ENCODE assay signal across 1 cellular context in the genomic region with DNA sequence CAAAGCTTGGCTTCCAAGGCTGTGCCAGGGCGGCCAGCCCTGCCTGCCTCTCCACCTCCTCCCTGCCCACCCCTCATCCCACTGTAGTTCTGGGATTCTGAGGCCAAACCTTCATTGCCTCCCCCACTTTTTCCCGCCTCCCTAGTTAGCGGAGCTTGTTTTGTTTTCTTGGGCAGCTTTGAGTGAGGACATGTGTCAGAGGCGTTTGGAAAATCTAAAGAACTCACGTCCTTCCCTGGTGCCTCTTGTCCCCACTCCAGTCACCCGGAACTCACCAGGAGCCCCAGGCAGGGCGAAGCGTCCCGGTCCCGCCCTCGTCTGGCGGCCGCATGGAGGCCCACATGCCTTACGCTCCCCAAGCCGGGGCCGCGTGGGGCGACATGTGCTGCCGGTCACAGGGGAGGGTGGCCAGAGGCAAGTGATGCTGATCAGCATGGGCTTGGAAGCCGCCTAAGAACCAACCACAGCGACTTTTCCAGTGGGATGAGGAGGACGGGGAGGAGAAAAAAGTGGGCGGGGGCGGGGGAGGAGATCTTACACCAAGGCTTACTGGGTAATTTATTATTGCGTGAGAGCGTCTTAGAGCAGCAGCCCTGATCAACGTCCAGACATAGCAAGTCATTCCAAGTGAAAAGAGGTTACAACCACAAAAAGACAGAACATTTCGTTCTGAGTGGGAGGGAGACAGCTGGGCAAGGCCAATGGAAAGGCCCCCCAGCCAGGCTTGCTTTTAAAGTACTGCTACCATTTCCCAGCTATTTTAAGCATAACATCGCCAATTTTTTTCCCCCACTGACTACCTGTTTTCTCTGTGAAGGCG.
TF ChIP-seq lines count a peak whose summit lies in the region.

No MANE protein-coding gene starts in this region.

TF ChIP-seq in GM12878, 131 proteins besides CTCF, POLR2A, EP300 and RAD21 (continued from another document and continues in another):
- TF ChIP-seq CHD2 (IDR thresholded peaks at IDR 0.05; ENCODE audit: borderline replicate concordance, low read depth, low read length) = no peak
- TF ChIP-seq PRDM15 (CRISPR knock-in tag; IDR thresholded peaks at IDR 0.05) = no peak
- peak; percentile 73 for TF ChIP-seq FOXM1 (IDR thresholded peaks at IDR 0.05; ENCODE audit: low read depth, low read length)
- no peak for TF ChIP-seq ZNF217 (IDR thresholded peaks at IDR 0.05)
- no peak for TF ChIP-seq BACH1 (IDR thresholded peaks at IDR 0.05; ENCODE audit: borderline replicate concordance)
- no peak for TF ChIP-seq NFXL1 (IDR thresholded peaks at IDR 0.05; ENCODE audit: borderline replicate concordance)
- TF ChIP-seq ZNF384 (IDR thresholded peaks at IDR 0.05; ENCODE audit: borderline replicate concordance, low read depth, low read length) = no peak
- peak; percentile 71; the same call in 1 of the 2 replicates for TF ChIP-seq TCF3 (IDR thresholded peaks at IDR 0.05; ENCODE audit: borderline replicate concordance, insufficient read depth, low read depth, low read length)
- TF ChIP-seq SUZ12 (IDR thresholded peaks at IDR 0.05; ENCODE audit: unreplicated experiment) = no peak
- TF ChIP-seq, protein P1, sequence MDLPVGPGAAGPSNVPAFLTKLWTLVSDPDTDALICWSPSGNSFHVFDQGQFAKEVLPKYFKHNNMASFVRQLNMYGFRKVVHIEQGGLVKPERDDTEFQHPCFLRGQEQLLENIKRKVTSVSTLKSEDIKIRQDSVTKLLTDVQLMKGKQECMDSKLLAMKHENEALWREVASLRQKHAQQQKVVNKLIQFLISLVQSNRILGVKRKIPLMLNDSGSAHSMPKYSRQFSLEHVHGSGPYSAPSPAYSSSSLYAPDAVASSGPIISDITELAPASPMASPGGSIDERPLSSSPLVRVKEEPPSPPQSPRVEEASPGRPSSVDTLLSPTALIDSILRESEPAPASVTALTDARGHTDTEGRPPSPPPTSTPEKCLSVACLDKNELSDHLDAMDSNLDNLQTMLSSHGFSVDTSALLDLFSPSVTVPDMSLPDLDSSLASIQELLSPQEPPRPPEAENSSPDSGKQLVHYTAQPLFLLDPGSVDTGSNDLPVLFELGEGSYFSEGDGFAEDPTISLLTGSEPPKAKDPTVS (IDR thresholded peaks at IDR 0.05; ENCODE audit: low read depth, low read length) = no peak
- TF ChIP-seq MTA2 (IDR thresholded peaks at IDR 0.05; ENCODE audit: low read depth) = peak; percentile 54
- no peak for TF ChIP-seq ESRRA (IDR thresholded peaks at IDR 0.05; ENCODE audit: low read length)
- no peak for TF ChIP-seq STAT1 (conservative IDR thresholded peaks at IDR 0.05)
- TF ChIP-seq BMI1 (IDR thresholded peaks at IDR 0.05; ENCODE audit: borderline replicate concordance) = no peak
- 0 out of 3 replicates have a peak, but pooled peaks of 1 of the 2 experiments have one; percentile 28 for TF ChIP-seq EGR1 (IDR thresholded peaks at IDR 0.05; ENCODE audit: borderline replicate concordance in 1 of 2, low read depth in 2 of 2, low read length in 2 of 2)
- TF ChIP-seq NFIC (IDR thresholded peaks at IDR 0.05; ENCODE audit: low read depth, low read length) = peak; percentile 85
- TF ChIP-seq, protein P2, sequence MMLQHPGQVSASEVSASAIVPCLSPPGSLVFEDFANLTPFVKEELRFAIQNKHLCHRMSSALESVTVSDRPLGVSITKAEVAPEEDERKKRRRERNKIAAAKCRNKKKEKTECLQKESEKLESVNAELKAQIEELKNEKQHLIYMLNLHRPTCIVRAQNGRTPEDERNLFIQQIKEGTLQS (IDR thresholded peaks at IDR 0.05; ENCODE audit: borderline replicate concordance, extremely low read depth, low read depth, low read length) = no peak
- TF ChIP-seq IKZF1 (conservative IDR thresholded peaks at IDR 0.05) = peak; percentile 83
- TF ChIP-seq, protein P3, sequence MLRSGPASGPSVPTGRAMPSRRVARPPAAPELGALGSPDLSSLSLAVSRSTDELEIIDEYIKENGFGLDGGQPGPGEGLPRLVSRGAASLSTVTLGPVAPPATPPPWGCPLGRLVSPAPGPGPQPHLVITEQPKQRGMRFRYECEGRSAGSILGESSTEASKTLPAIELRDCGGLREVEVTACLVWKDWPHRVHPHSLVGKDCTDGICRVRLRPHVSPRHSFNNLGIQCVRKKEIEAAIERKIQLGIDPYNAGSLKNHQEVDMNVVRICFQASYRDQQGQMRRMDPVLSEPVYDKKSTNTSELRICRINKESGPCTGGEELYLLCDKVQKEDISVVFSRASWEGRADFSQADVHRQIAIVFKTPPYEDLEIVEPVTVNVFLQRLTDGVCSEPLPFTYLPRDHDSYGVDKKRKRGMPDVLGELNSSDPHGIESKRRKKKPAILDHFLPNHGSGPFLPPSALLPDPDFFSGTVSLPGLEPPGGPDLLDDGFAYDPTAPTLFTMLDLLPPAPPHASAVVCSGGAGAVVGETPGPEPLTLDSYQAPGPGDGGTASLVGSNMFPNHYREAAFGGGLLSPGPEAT (IDR thresholded peaks at IDR 0.05; ENCODE audit: low read depth) = peak; percentile 76
- TF ChIP-seq, protein P4, sequence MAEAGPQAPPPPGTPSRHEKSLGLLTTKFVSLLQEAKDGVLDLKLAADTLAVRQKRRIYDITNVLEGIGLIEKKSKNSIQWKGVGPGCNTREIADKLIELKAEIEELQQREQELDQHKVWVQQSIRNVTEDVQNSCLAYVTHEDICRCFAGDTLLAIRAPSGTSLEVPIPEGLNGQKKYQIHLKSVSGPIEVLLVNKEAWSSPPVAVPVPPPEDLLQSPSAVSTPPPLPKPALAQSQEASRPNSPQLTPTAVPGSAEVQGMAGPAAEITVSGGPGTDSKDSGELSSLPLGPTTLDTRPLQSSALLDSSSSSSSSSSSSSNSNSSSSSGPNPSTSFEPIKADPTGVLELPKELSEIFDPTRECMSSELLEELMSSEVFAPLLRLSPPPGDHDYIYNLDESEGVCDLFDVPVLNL (IDR thresholded peaks at IDR 0.05; ENCODE audit: low read depth, low read length) = no peak
- peak; percentile 57; the same call in 1 of the 2 replicates for TF ChIP-seq BCL11A (IDR thresholded peaks at IDR 0.05; ENCODE audit: low read depth, low read length)
- TF ChIP-seq MYC (IDR thresholded peaks at IDR 0.05; ENCODE audit: insufficient read depth, insufficient read length, insufficient replicate concordance, low read length, severe bottlenecking) = no peak
- TF ChIP-seq NRF1 (conservative IDR thresholded peaks at IDR 0.05; ENCODE audit: low read depth, low read length) = no peak
- TF ChIP-seq CREM (IDR thresholded peaks at IDR 0.05; ENCODE audit: low read depth) = peak; percentile 29; the same call in 1 of the 2 replicates
- peak; percentile 56 for TF ChIP-seq MEF2B (IDR thresholded peaks at IDR 0.05; ENCODE audit: partially characterized antibody, poor library complexity, severe bottlenecking)
- no peak for TF ChIP-seq CBX3 (IDR thresholded peaks at IDR 0.05; ENCODE audit: borderline replicate concordance, low read depth)
- TF ChIP-seq LARP7 (IDR thresholded peaks at IDR 0.05) = peak; percentile 47; the same call in 1 of the 2 replicates
- TF ChIP-seq, protein P5, sequence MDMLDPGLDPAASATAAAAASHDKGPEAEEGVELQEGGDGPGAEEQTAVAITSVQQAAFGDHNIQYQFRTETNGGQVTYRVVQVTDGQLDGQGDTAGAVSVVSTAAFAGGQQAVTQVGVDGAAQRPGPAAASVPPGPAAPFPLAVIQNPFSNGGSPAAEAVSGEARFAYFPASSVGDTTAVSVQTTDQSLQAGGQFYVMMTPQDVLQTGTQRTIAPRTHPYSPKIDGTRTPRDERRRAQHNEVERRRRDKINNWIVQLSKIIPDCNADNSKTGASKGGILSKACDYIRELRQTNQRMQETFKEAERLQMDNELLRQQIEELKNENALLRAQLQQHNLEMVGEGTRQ (IDR thresholded peaks at IDR 0.05; ENCODE audit: borderline replicate concordance, low read depth, low read length) = no peak
- TF ChIP-seq TCF7 (IDR thresholded peaks at IDR 0.05; ENCODE audit: borderline replicate concordance) = no peak
- TF ChIP-seq FOS (IDR thresholded peaks at IDR 0.05; ENCODE audit: borderline replicate concordance, extremely low read depth, insufficient read length) = no peak
- 0 out of 2 replicates have a peak, but pooled peaks have one; percentile 21 for TF ChIP-seq ZBED1 (IDR thresholded peaks at IDR 0.05; ENCODE audit: borderline replicate concordance)
- peak; percentile 67; the same call in 1 of the 2 replicates for TF ChIP-seq MEF2A (IDR thresholded peaks at IDR 0.05; ENCODE audit: insufficient read depth, low read depth, low read length)
- TF ChIP-seq, protein P6, sequence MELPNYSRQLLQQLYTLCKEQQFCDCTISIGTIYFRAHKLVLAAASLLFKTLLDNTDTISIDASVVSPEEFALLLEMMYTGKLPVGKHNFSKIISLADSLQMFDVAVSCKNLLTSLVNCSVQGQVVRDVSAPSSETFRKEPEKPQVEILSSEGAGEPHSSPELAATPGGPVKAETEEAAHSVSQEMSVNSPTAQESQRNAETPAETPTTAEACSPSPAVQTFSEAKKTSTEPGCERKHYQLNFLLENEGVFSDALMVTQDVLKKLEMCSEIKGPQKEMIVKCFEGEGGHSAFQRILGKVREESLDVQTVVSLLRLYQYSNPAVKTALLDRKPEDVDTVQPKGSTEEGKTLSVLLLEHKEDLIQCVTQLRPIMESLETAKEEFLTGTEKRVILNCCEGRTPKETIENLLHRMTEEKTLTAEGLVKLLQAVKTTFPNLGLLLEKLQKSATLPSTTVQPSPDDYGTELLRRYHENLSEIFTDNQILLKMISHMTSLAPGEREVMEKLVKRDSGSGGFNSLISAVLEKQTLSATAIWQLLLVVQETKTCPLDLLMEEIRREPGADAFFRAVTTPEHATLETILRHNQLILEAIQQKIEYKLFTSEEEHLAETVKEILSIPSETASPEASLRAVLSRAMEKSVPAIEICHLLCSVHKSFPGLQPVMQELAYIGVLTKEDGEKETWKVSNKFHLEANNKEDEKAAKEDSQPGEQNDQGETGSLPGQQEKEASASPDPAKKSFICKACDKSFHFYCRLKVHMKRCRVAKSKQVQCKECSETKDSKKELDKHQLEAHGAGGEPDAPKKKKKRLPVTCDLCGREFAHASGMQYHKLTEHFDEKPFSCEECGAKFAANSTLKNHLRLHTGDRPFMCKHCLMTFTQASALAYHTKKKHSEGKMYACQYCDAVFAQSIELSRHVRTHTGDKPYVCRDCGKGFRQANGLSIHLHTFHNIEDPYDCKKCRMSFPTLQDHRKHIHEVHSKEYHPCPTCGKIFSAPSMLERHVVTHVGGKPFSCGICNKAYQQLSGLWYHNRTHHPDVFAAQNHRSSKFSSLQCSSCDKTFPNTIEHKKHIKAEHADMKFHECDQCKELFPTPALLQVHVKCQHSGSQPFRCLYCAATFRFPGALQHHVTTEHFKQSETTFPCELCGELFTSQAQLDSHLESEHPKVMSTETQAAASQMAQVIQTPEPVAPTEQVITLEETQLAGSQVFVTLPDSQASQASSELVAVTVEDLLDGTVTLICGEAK (IDR thresholded peaks at IDR 0.05; ENCODE audit: borderline replicate concordance) = no peak
- TF ChIP-seq PML (IDR thresholded peaks at IDR 0.05; ENCODE audit: low read length) = 0 out of 2 replicates have a peak, but pooled peaks have one; percentile 32
- no peak for TF ChIP-seq GABPA (IDR thresholded peaks at IDR 0.05; ENCODE audit: low read depth)
- TF ChIP-seq ZNF592 (IDR thresholded peaks at IDR 0.05) = no peak
- peak; percentile 62; the same call in 1 of the 2 replicates for TF ChIP-seq SMARCA5 (IDR thresholded peaks at IDR 0.05)
- no peak for TF ChIP-seq SIX5 (IDR thresholded peaks at IDR 0.05; ENCODE audit: low read depth, low read length, severe bottlenecking)
